8 cellular contexts compared by ENCODE assay signal in genomic region chr2:153163055-153163454, GRCh38.
DNase-seq lines count a peak whose midpoint lies in the region; ATAC-seq and TF ChIP-seq lines count a peak whose summit lies in the region.

No MANE protein-coding gene starts in this region.

- TF ChIP-seq POLR2A in HCT116 (IDR thresholded peaks at IDR 0.05; ENCODE audit: borderline replicate concordance, extremely low read depth, insufficient read depth, insufficient read length): no peak

- H3K27ac ChIP-seq in HCT116 (ENCODE audit: low read depth, low read length) (no peak overlapping the region), endodermal cell (ENCODE audit: low read depth, low read length) (no peak overlapping the region)
- no peak overlapping the region for H3K27ac ChIP-seq in naive thymus-derived CD4-positive, alpha-beta T cell (ENCODE audit: low read depth, low read length)

- no peaks in the 10 kb centered on the region for H3K9me2 ChIP-seq in HCT116 (ENCODE audit: insufficient read depth)

- no peak overlapping the region for H3K27ac Mint-ChIP-seq in endodermal cell
- H3K27ac Mint-ChIP-seq in naive thymus-derived CD4-positive, alpha-beta T cell: no peak overlapping the region

- CTCF ChIA-PET in HCT116 (lab: Charles Lee): no interaction called here
- CTCF ChIA-PET in naive thymus-derived CD4-positive, alpha-beta T cell (lab: Charles Lee): no interaction called here

- H3K27me3 ChIP-seq in HCT116 (ENCODE audit: insufficient read depth, low read length): peaks cover 5% of the 10 kb centered on the region; the same call in 1 of the 2 replicates
- no peaks in the 10 kb centered on the region for H3K27me3 ChIP-seq in endodermal cell (ENCODE audit: control insufficient read depth, insufficient read depth, low read length, poor library complexity, severe bottlenecking)
- no peaks in the 10 kb centered on the region for H3K27me3 ChIP-seq in naive thymus-derived CD4-positive, alpha-beta T cell (ENCODE audit: control insufficient read depth in 2 of 2, insufficient read depth in 2 of 2, low read length in 2 of 2)

- intact Hi-C loops in HCT116 (cut with micrococcal nuclease): loop anchor here (1.0 kb wide), 3 partner anchors 315 to 1212 kb away; partner anchors contain the start of gene RPRM
- intact Hi-C loops in naive thymus-derived CD4-positive, alpha-beta T cell (cut with micrococcal nuclease): loop anchor here in 1 of 2 donors (1.0 kb wide), 1 partner anchor 356 kb away; no protein-coding TSS in a partner anchor

- H3K9me3 ChIP-seq in HCT116 (ENCODE audit: control insufficient read depth in 1 of 2, insufficient read depth in 1 of 2, low read depth in 1 of 2, low read length in 2 of 2) (no peaks in the 10 kb centered on the region), endodermal cell (ENCODE audit: control insufficient read depth, low read length) (no peaks in the 10 kb centered on the region)
- no peaks in the 10 kb centered on the region for H3K9me3 ChIP-seq in naive thymus-derived CD4-positive, alpha-beta T cell (ENCODE audit: control insufficient read depth in 2 of 3, low read length in 3 of 3)

- no peaks in the 10 kb centered on the region for H3K9me3 Mint-ChIP-seq in endodermal cell
- peaks cover 0 to 4% (median 0%) of the 10 kb centered on the region in 11 donors for H3K9me3 Mint-ChIP-seq in naive thymus-derived CD4-positive, alpha-beta T cell

- ATAC-seq in HCT116: peak; percentile 64
- no peak for ATAC-seq in naive thymus-derived CD4-positive, alpha-beta T cell

- H3K36me3 ChIP-seq in HCT116 (ENCODE audit: control insufficient read depth in 1 of 2, insufficient read depth in 2 of 2, low read length in 2 of 2) (no peaks in the 10 kb centered on the region), endodermal cell (ENCODE audit: control insufficient read depth, insufficient read depth, low read length) (no peaks in the 10 kb centered on the region)
- no peaks in the 10 kb centered on the region for H3K36me3 ChIP-seq in naive thymus-derived CD4-positive, alpha-beta T cell (ENCODE audit: control insufficient read depth in 2 of 3, insufficient read depth in 3 of 3, low read length in 3 of 3)

- TF ChIP-seq RAD21 in HCT116 (IDR thresholded peaks at IDR 0.05; ENCODE audit: low read depth): peak; percentile 81

- H3K9ac ChIP-seq in HCT116 (ENCODE audit: low read length) (no peak overlapping the region), endodermal cell (ENCODE audit: extremely low read depth, low read length, poor library complexity, severe bottlenecking) (no peak overlapping the region)

- RAD21 ChIA-PET in HCT116 (lab: Charles Lee; ENCODE audit: low non-redundant PET in 1 of 2, low total read pairs in 2 of 2, uncharacterized antibody in 2 of 2, unreplicated experiment in 2 of 2): no interaction called here

- H3K4me3 ChIP-seq in HCT116 (replicated peaks in 1 of 2; ENCODE audit: low read depth in 1 of 2, low read length in 2 of 2) (no peak overlapping the region), endodermal cell (ENCODE audit: low read length) (no peak overlapping the region)
- no peak overlapping the region for H3K4me3 ChIP-seq in naive thymus-derived CD4-positive, alpha-beta T cell (ENCODE audit: low read length)

- H3K4me3 Mint-ChIP-seq in endodermal cell: no peak overlapping the region
- H3K4me3 Mint-ChIP-seq in naive thymus-derived CD4-positive, alpha-beta T cell: no peak overlapping the region

- peak; percentile 62 to 74 (median 70); a peak in 5 of 6 replicates for TF ChIP-seq CTCF in HCT116 (IDR thresholded peaks at IDR 0.05 in 2 of 3, conservative IDR thresholded peaks at IDR 0.05 in 1 of 3; ENCODE audit: borderline replicate concordance in 1 of 3, insufficient read depth in 1 of 3, low read depth in 2 of 3, low read length in 2 of 3)
- peak; percentile 82 for TF ChIP-seq CTCF in endodermal cell (conservative IDR thresholded peaks at IDR 0.05)

- WGBS in endodermal cell (ENCODE audit: insufficient coverage in 1 of 2, insufficient read length in 1 of 2), 2 experiments: 67 to 81% methylated on average over 1 to 2 of the region's 2 CpGs

- H3K79me2 ChIP-seq in HCT116 (ENCODE audit: insufficient read depth, low read length): no peaks in the 10 kb centered on the region

- BruUV-seq in HCT116 (replicated peaks; lab: Mats Ljungman, UMichigan): no TSS peak

- H4K20me1 ChIP-seq in HCT116 (ENCODE audit: insufficient read depth): no peaks in the 10 kb centered on the region

- H3K36me3 Mint-ChIP-seq in endodermal cell (ENCODE audit: low read depth): no peaks in the 10 kb centered on the region
- H3K36me3 Mint-ChIP-seq in naive thymus-derived CD4-positive, alpha-beta T cell: no peaks in the 10 kb centered on the region

- no peaks in the 10 kb centered on the region for H3K27me3 Mint-ChIP-seq in endodermal cell (ENCODE audit: insufficient read depth)
- peaks cover 0 to 5% (median 0%) of the 10 kb centered on the region in 5 donors for H3K27me3 Mint-ChIP-seq in naive thymus-derived CD4-positive, alpha-beta T cell

- peaks cover 21% of the 10 kb centered on the region for H3K4me1 Mint-ChIP-seq in endodermal cell
- H3K4me1 Mint-ChIP-seq in naive thymus-derived CD4-positive, alpha-beta T cell: no peaks in the 10 kb centered on the region

- H3K4me2 ChIP-seq in HCT116 (ENCODE audit: low read length): no peak overlapping the region

- POLR2A ChIA-PET in HCT116 (lab: Charles Lee): no interaction called here
- POLR2A ChIA-PET in naive thymus-derived CD4-positive, alpha-beta T cell (lab: Charles Lee): no interaction called here

- no peak overlapping the region for H2AFZ ChIP-seq in HCT116 (ENCODE audit: low read depth, low read length, poor library complexity, severe bottlenecking)

- peaks cover 3 to 7% of the 10 kb centered on the region in 2 experiments; a peak in 1 of 4 replicates for H3K4me1 ChIP-seq in HCT116 (ENCODE audit: control insufficient read depth in 1 of 2, insufficient read depth in 2 of 2, low read length in 2 of 2)
- peaks cover 14% of the 10 kb centered on the region for H3K4me1 ChIP-seq in endodermal cell (ENCODE audit: control insufficient read depth, insufficient read depth, low read length)
- H3K4me1 ChIP-seq in naive thymus-derived CD4-positive, alpha-beta T cell (ENCODE audit: control insufficient read depth in 2 of 2, insufficient read depth in 2 of 2, low read length in 2 of 2): no peaks in the 10 kb centered on the region

- DNase-seq in COR-L47 (lab: John Stamatoyannopoulos, UW) (peak; percentile 68), HCT116 (ENCODE audit: low read depth, low spot score) (peak; percentile 53), NCI-H345 treated with DMSO at 0.1 percent for 48 hours (lab: John Stamatoyannopoulos, UW; ENCODE audit: unreplicated experiment) (peak; percentile 62), endodermal cell (peak; percentile 71), retina (peak; percentile 31), GOT3 (lab: John Stamatoyannopoulos, UW) (no peak)
- no peak for DNase-seq in activated naive CD4-positive, alpha-beta T cell treated with anti-CD3 and anti-CD28 coated beads, Interleukin-2, amount 50 U/mL, for 16 hours
- no peak for DNase-seq in naive thymus-derived CD4-positive, alpha-beta T cell

TF ChIP-seq in HCT116, 20 proteins besides CTCF, POLR2A, EP300 and RAD21:
- TF ChIP-seq FOSL1 (IDR thresholded peaks at IDR 0.05; ENCODE audit: low read depth) (no peak), ATF3 (IDR thresholded peaks at IDR 0.05) (no peak), REST (IDR thresholded peaks at IDR 0.05; ENCODE audit: low read depth) (no peak), ZBTB33 (IDR thresholded peaks at IDR 0.05; ENCODE audit: extremely low read depth, insufficient replicate concordance, low read length) (no peak)

Comparison
In these comparisons a context has a peak if more than half of its experiments do, and no peak if none do; other contexts are left out.
1. DNase-seq: peak in COR-L47 (single experiment), HCT116 (single experiment), NCI-H345 treated with DMSO at 0.1 percent for 48 hours (single experiment), endodermal cell (single experiment) and retina (single experiment); none in activated naive CD4-positive, alpha-beta T cell treated with anti-CD3 and anti-CD28 coated beads, Interleukin-2, amount 50 U/mL, for 16 hours (single experiment), naive thymus-derived CD4-positive, alpha-beta T cell (0 of 9) and GOT3 (single experiment).